ENCODE assay signal across 24 cellular contexts in genomic region chr17:70251704-70252103, GRCh38.
DNase-seq lines count a peak whose midpoint lies in the region; ATAC-seq, FAIRE-seq and TF ChIP-seq lines count a peak whose summit lies in the region.
"Had no signal": no experiment of that assay in that cellular context is flagged by ENCODE, and none has a peak within 500 bp of the region (broad histone marks: within the 10 kb centered on the region; RNA-seq: fewer than 3 reads in every experiment).

No MANE protein-coding gene starts in this region.

- FAIRE-seq in astrocyte (lab: Jason Lieb, UNC): no peak
- FAIRE-seq: G401.6, GM18507, H54 had no signal

- H3K36me3 Mint-ChIP-seq in astrocyte (ENCODE audit: low read depth, unreplicated experiment): no peaks in the 10 kb centered on the region
- H3K36me3 Mint-ChIP-seq: CD4-positive, alpha-beta memory T cell; IgD-negative memory B cell; T-cell had no signal

- H3K4me3 ChIP-seq in HEK293 (ENCODE audit: low read depth, low read length) (no peak overlapping the region), astrocyte (ENCODE audit: insufficient read depth, low read depth, low read length) (no peak overlapping the region), left lung (no peak overlapping the region)
- H3K4me3 ChIP-seq: BLaER1 treated with 17β-estradiol and CSF1 and Interleukin-3, amounts not matched to agents 10 nM and 100 nM had no signal

- no peaks in the 10 kb centered on the region for H4K20me1 ChIP-seq in astrocyte (ENCODE audit: insufficient read depth, low read length)
- H4K20me1 ChIP-seq: BLaER1 treated with 17β-estradiol and CSF1 and Interleukin-3, amounts not matched to agents 10 nM and 100 nM had no signal

- H3K79me2 ChIP-seq in astrocyte (ENCODE audit: insufficient read depth, low read length): no peaks in the 10 kb centered on the region

- H3K27me3 Mint-ChIP-seq in astrocyte (ENCODE audit: low read depth, unreplicated experiment): no peaks in the 10 kb centered on the region
- H3K27me3 Mint-ChIP-seq: CD4-positive, alpha-beta memory T cell; IgD-negative memory B cell; T-cell had no signal

- intact Hi-C loops in left lung (cut with DNase I): no loop called here

- no peaks in the 10 kb centered on the region for H3K36me3 ChIP-seq in HEK293 (ENCODE audit: control insufficient read depth in 2 of 2, insufficient read depth in 1 of 2, low read length in 2 of 2)
- H3K36me3 ChIP-seq in astrocyte (ENCODE audit: insufficient read depth, low read length): no peaks in the 10 kb centered on the region
- H3K36me3 ChIP-seq in left lung: no peaks in the 10 kb centered on the region
- H3K36me3 ChIP-seq: BLaER1 treated with 17β-estradiol and CSF1 and Interleukin-3, amounts not matched to agents 10 nM and 100 nM had no signal

- H3K27me3 ChIP-seq in astrocyte (ENCODE audit: insufficient read depth, low read length): no peaks in the 10 kb centered on the region
- H3K27me3 ChIP-seq in left lung: no peaks in the 10 kb centered on the region
- H3K27me3 ChIP-seq: BLaER1 treated with 17β-estradiol and CSF1 and Interleukin-3, amounts not matched to agents 10 nM and 100 nM had no signal

- POLR2A ChIA-PET in HEK293 (lab: Yijun Ruan, JAX): no interaction called here

- no peak overlapping the region for H3K4me2 ChIP-seq in astrocyte (ENCODE audit: low read length)
- H3K4me2 ChIP-seq: BLaER1 treated with 17β-estradiol and CSF1 and Interleukin-3, amounts not matched to agents 10 nM and 100 nM had no signal

- H3K4me3 Mint-ChIP-seq in astrocyte (ENCODE audit: unreplicated experiment): no peak overlapping the region
- H3K4me3 Mint-ChIP-seq: CD4-positive, alpha-beta memory T cell; IgD-negative memory B cell; T-cell had no signal

- H3K27ac Mint-ChIP-seq in astrocyte (ENCODE audit: unreplicated experiment): no peak overlapping the region
- H3K27ac Mint-ChIP-seq: CD4-positive, alpha-beta memory T cell; IgD-negative memory B cell; T-cell had no signal

- peak; percentile 0 for DNase-seq in NCI-H2029 (lab: John Stamatoyannopoulos, UW)
- DNase-seq in NCI-H2029 treated with DMSO at 0.1 percent for 48 hours (lab: John Stamatoyannopoulos, UW): no peak
- DNase-seq in astrocyte (ENCODE audit: low read depth): peak; percentile 55
- DNase-seq in left lung: no peak
- no peak for DNase-seq in NCI-H1092 treated with DMSO at 0.1 percent for 48 hours (lab: John Stamatoyannopoulos, UW)
- no peak for DNase-seq in OCI-M2 (lab: John Stamatoyannopoulos, UW; ENCODE audit: unreplicated experiment)
- DNase-seq in activated CD4-positive, alpha-beta T cell treated with anti-CD3 and anti-CD28 coated beads, Interleukin-2, amount 50 U/mL, for 4 hours: no peak
- DNase-seq: 8988T; Caco-2; CD4-positive, alpha-beta memory T cell; DMS 273 treated with DMSO at 0.1 percent for 48 hours; NCI-H1417; NCI-H1694 treated with DMSO at 0.1 percent for 48 hours; NCI-H2171; NCI-H345; NCI-H526; T-cell had no signal

- H3K27ac ChIP-seq in HEK293 (ENCODE audit: extremely low read depth, low read depth, low read length) (no peak overlapping the region), astrocyte (ENCODE audit: low read depth, low read length) (no peak overlapping the region), left lung (no peak overlapping the region)
- H3K27ac ChIP-seq: BLaER1 treated with 17β-estradiol and CSF1 and Interleukin-3, amounts not matched to agents 10 nM and 100 nM had no signal

- no peaks in the 10 kb centered on the region for H3K9me3 Mint-ChIP-seq in astrocyte (ENCODE audit: unreplicated experiment)

- H3K9ac ChIP-seq in astrocyte (ENCODE audit: low read length): no peak overlapping the region
- H3K9ac ChIP-seq: BLaER1 treated with 17β-estradiol and CSF1 and Interleukin-3, amounts not matched to agents 10 nM and 100 nM had no signal

- TF ChIP-seq CTCF in HEK293 (tag by site-specific recombination; IDR thresholded peaks at IDR 0.05) (0 out of 2 replicates have a peak, but pooled peaks have one; percentile 6), astrocyte (IDR thresholded peaks at IDR 0.05; ENCODE audit: insufficient read depth, low read depth, low read length) (no peak), left lung (IDR thresholded peaks at IDR 0.05) (no peak)

- H2AFZ ChIP-seq in astrocyte (ENCODE audit: low read depth, low read length): no peak overlapping the region

- H3K4me1 ChIP-seq in HEK293 (ENCODE audit: control insufficient read depth, insufficient read depth, low read length) (no peaks in the 10 kb centered on the region), astrocyte (ENCODE audit: insufficient read depth, low read length) (peaks cover 3% of the 10 kb centered on the region), left lung (no peaks in the 10 kb centered on the region)
- H3K4me1 ChIP-seq: Caco-2 had no signal

- CTCF ChIA-PET in HEK293 (lab: Yijun Ruan, JAX): interaction anchor here (0.6 to 0.8 kb wide), 2 partner anchors 9 to 50 kb away, joined by 3 read pairs; no protein-coding TSS in a partner anchor

- peaks cover 3% of the 10 kb centered on the region for H3K4me1 Mint-ChIP-seq in astrocyte (ENCODE audit: low read depth, unreplicated experiment)
- H3K4me1 Mint-ChIP-seq: CD4-positive, alpha-beta memory T cell; T-cell had no signal

- H3K9me3 ChIP-seq in HEK293 (ENCODE audit: control insufficient read depth, insufficient read depth, low read depth, low read length) (no peaks in the 10 kb centered on the region), astrocyte (ENCODE audit: insufficient read depth, low read depth, low read length) (no peaks in the 10 kb centered on the region), left lung (no peaks in the 10 kb centered on the region)
- H3K9me3 ChIP-seq: Caco-2 had no signal

- ATAC-seq in left lung: peak; percentile 31
- ATAC-seq: Panc1, T-cell had no signal

TF ChIP-seq in HEK293, 187 proteins besides CTCF, POLR2A, EP300 and RAD21 (continues in another document):
- no peak for TF ChIP-seq ZNF362 (tag by site-specific recombination; IDR thresholded peaks at IDR 0.05)
- TF ChIP-seq ZNF777 (tag by site-specific recombination; IDR thresholded peaks at IDR 0.05; ENCODE audit: borderline replicate concordance): no peak
- no peak for TF ChIP-seq ZNF529 (tag by site-specific recombination; IDR thresholded peaks at IDR 0.05; ENCODE audit: insufficient replicate concordance)
- no peak for TF ChIP-seq REST (tag by site-specific recombination; IDR thresholded peaks at IDR 0.05)
- no peak for TF ChIP-seq SP2 (tag by site-specific recombination; IDR thresholded peaks at IDR 0.05)
- no peak for TF ChIP-seq ZNF664 (tag by site-specific recombination; IDR thresholded peaks at IDR 0.05)
- TF ChIP-seq ZNF544 (tag by site-specific recombination; IDR thresholded peaks at IDR 0.05): no peak

Comparison
In these comparisons a context has a peak if more than half of its experiments do, and no peak if none do; other contexts are left out.
1. DNase-seq: peak in NCI-H2029 (single experiment) and astrocyte (single experiment); none in NCI-H2029 treated with DMSO at 0.1 percent for 48 hours (single experiment), left lung (0 of 2), NCI-H1092 treated with DMSO at 0.1 percent for 48 hours (single experiment), OCI-M2 (single experiment) and activated CD4-positive, alpha-beta T cell treated with anti-CD3 and anti-CD28 coated beads, Interleukin-2, amount 50 U/mL, for 4 hours (0 of 2).